ENCODE assay signal across 20 cellular contexts in the genomic region with DNA sequence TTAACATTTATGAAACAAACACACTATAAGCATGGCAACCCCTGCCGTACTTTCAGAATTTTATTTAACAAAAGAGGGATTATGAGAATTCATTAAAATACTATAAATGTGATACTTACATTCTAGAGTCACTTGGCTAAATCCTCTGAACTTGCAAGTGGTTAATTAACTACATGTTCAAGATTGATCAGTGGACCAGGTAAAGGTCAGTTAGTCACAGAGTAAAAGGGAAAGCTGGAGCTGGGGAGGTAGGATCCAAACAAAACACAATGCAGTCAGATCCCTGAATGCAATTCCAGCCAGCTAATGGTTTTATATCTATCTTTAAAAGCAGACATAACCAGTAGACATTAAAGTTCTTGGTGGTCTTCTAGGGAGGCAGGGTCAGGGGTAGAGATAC.
"Had no signal": no experiment of that assay in that cellular context is flagged by ENCODE, and none has a peak within 500 bp of the region (broad histone marks: within the 10 kb centered on the region; RNA-seq: fewer than 3 reads in every experiment).

No MANE protein-coding gene starts in this region.

- H3K9me3 ChIP-seq: gastrocnemius medialis, neutrophil, right atrium auricular region, spleen, testis, tibial artery had no signal

- H3K79me2 ChIP-seq: parathyroid adenoma had no signal

- H2AFZ ChIP-seq: parathyroid adenoma had no signal

- ATAC-seq: esophagus mucosa; gastrocnemius medialis; left colon; left ventricle myocardium superior; natural killer cell; sciatic nerve; stimulated activated memory B cell treated with anti-CD40 and anti-IgM and Interleukin-4, amounts not matched to agents 10 μg/mL and 1 μg/mL and 100 μg/mL, for 72 hours; stimulated activated naive CD8-positive, alpha-beta T cell treated with anti-CD3 and anti-CD28 coated beads, Interleukin-15, Interleukin-2, amounts not matched to agents 100 U/mL and 50 U/mL, for 24 hours had no signal

- H3K4me3 ChIP-seq: dorsolateral prefrontal cortex, gastrocnemius medialis, lung, right atrium auricular region, spleen, testis, tibial artery had no signal

- H3K4me1 ChIP-seq: gastrocnemius medialis, parathyroid adenoma, right atrium auricular region, spleen, testis had no signal

- H3K27me3 ChIP-seq: gastrocnemius medialis, neutrophil, right atrium auricular region, spleen, testis, tibial artery had no signal

- DNase-seq: dorsolateral prefrontal cortex; effector CD4-positive, alpha-beta T cell; gastrocnemius medialis; head of caudate nucleus; left colon; left ventricle myocardium superior; natural killer cell; spleen; stimulated activated CD4-positive, alpha-beta T cell treated with anti-CD3 and anti-CD28 coated beads, Interleukin-4, amount 100 ng/mL, for 4 hours; stimulated activated naive CD8-positive, alpha-beta T cell treated with anti-CD3 and anti-CD28 coated beads, Interleukin-15, Interleukin-2, amounts not matched to agents 100 U/mL and 50 U/mL, for 24 hours; substantia nigra; testis; tibial artery had no signal

- H3K36me3 ChIP-seq: gastrocnemius medialis, neutrophil, right atrium auricular region, spleen, tibial artery had no signal

- H3K27ac ChIP-seq: dorsolateral prefrontal cortex, gastrocnemius medialis, neutrophil, parathyroid adenoma, right atrium auricular region, spleen, testis, tibial artery had no signal

- H3K9ac ChIP-seq: parathyroid adenoma had no signal
